ENCODE assay signal across 8 cellular contexts in genomic region chr17:2282297-2282873, GRCh38. TPM values are rescaled to one million over a fixed set of nuclear protein-coding genes. Genes with fewer than 3 reads are reported as not detected.
DNase-seq lines count a peak whose midpoint lies in the region; ATAC-seq and TF ChIP-seq lines count a peak whose summit lies in the region.

No MANE protein-coding gene starts in this region.

- WGBS in heart right ventricle, 2 donors: 57 to 61% methylated on average over 7 of the region's 7 CpGs

- H3K4me1 ChIP-seq in heart right ventricle: peaks cover 0 to 13% (median 0%) of the 10 kb centered on the region in 9 donors

- peak overlapping the region; percentile 33 for H3K4me3 Mint-ChIP-seq in activated naive CD8-positive, alpha-beta T cell treated with anti-CD3 and anti-CD28 coated beads, Interleukin-2, amount 10 ng/mL, durations not matched to agents 7 days and 5 days

- no peak for ATAC-seq in activated naive CD8-positive, alpha-beta T cell treated with anti-CD3 and anti-CD28 coated beads, Interleukin-2, amount 10 ng/mL, durations not matched to agents 7 days and 5 days (ENCODE audit: low read depth)
- ATAC-seq in heart right ventricle (peak in 7 of 8 donors; percentile 29 to 86 (median 48)), GM21825 (IDR thresholded peaks at IDR 0.05; ENCODE audit: unreplicated experiment) (no peak)

- H3K36me3 Mint-ChIP-seq in activated naive CD8-positive, alpha-beta T cell treated with anti-CD3 and anti-CD28 coated beads, Interleukin-2, amount 10 ng/mL, durations not matched to agents 7 days and 5 days: peaks cover 42% of the 10 kb centered on the region

- peaks cover 0 to 100% (median 55%) of the 10 kb centered on the region in 9 donors for H3K36me3 ChIP-seq in heart right ventricle

- no peaks in the 10 kb centered on the region for H3K9me3 Mint-ChIP-seq in activated naive CD8-positive, alpha-beta T cell treated with anti-CD3 and anti-CD28 coated beads, Interleukin-2, amount 10 ng/mL, durations not matched to agents 7 days and 5 days

- intact Hi-C loops in heart right ventricle (cut with DNase I): loop anchor here in 5 of 10 donors (2.0 to 10.0 kb wide), 6 partner anchors 40 to 378 kb away; partner anchors contain the start of gene HIC1 (in 4 of the 5)

- H3K4me1 Mint-ChIP-seq in activated naive CD8-positive, alpha-beta T cell treated with anti-CD3 and anti-CD28 coated beads, Interleukin-2, amount 10 ng/mL, durations not matched to agents 7 days and 5 days: peaks cover 43% of the 10 kb centered on the region

- TF ChIP-seq CTCF in AG10803 (conservative IDR thresholded peaks at IDR 0.05; ENCODE audit: low read length) (peak; percentile 68), GM12872 (IDR thresholded peaks at IDR 0.05; ENCODE audit: insufficient read depth, low read depth, low read length) (peak; percentile 51), heart right ventricle (IDR thresholded peaks at IDR 0.05) (peak; percentile 47 to 70 (median 63))

- no peak overlapping the region for H3K4me3 ChIP-seq in AG10803 (ENCODE audit: low read length)
- H3K4me3 ChIP-seq in heart right ventricle: no peak overlapping the region

- DNase-seq in AG10803 (ENCODE audit: low read depth) (peak; percentile 93), NCI-H460 (ENCODE audit: extremely low read depth, low read depth) (peak; percentile 64), heart right ventricle (no peak), renal cortical epithelial cell (ENCODE audit: low read depth) (peak; percentile 71)
- DNase-seq in activated naive CD8-positive, alpha-beta T cell treated with anti-CD3 and anti-CD28 coated beads, Interleukin-2, amount 10 ng/mL, durations not matched to agents 7 days and 5 days: no peak
- DNase-seq in stimulated activated CD4-positive, alpha-beta T cell treated with anti-CD3 and anti-CD28 coated beads, Interleukin-4, amount 100 ng/mL, for 1 hour: no peak

- H3K27ac ChIP-seq in heart right ventricle: peak overlapping the region in 1 of 10 donors; percentile 43

- peak overlapping the region; percentile 54 for H3K27ac Mint-ChIP-seq in activated naive CD8-positive, alpha-beta T cell treated with anti-CD3 and anti-CD28 coated beads, Interleukin-2, amount 10 ng/mL, durations not matched to agents 7 days and 5 days

- POLR2A ChIA-PET in activated naive CD8-positive, alpha-beta T cell treated with anti-CD3 and anti-CD28 coated beads, Interleukin-2, amount 10 ng/mL, durations not matched to agents 7 days and 5 days (lab: Charles Lee): interaction anchor here (0.7 to 2.8 kb wide), 7 partner anchors 16 to 228 kb away, joined by 3 to 23 read pairs (median 6); partner anchors contain the start of gene HIC1

- H3K9me3 ChIP-seq in heart right ventricle: no peaks in the 10 kb centered on the region

- H3K27me3 ChIP-seq in heart right ventricle: no peaks in the 10 kb centered on the region

- H3K27me3 Mint-ChIP-seq in activated naive CD8-positive, alpha-beta T cell treated with anti-CD3 and anti-CD28 coated beads, Interleukin-2, amount 10 ng/mL, durations not matched to agents 7 days and 5 days: no peaks in the 10 kb centered on the region

RNA-seq across cellular contexts. Expression of gene SMG6, which starts 21.2 kb away (rescaled TPM):
- 7.2 and 8.7 TPM in 2 replicates for total RNA-seq in NCI-H460 (2014; rRNA removed; shearing (Covaris generic))
- polyA plus RNA-seq in NCI-H460 (2014; cell fraction: nucleus; rRNA removed): 16.4 and 24.2 TPM in 2 replicates
- 10 to 100 TPM; 48.5 to 58.3 TPM for total RNA-seq in activated naive CD8-positive, alpha-beta T cell treated with anti-CD3 and anti-CD28 coated beads, Interleukin-2, amount 10 ng/mL, durations not matched to agents 7 days and 5 days
- total RNA-seq in heart right ventricle (10 to 100 TPM; 13.6 to 28.1 (median 20.9) TPM), renal cortical epithelial cell (15.1 and 75.5 TPM in 2 replicates)
- polyA plus RNA-seq in heart right ventricle: 10 to 100 TPM; 16.8 to 19.3 TPM

RNA-seq across cellular contexts. Expression of gene SRR, which starts 21.4 kb away (rescaled TPM):
- total RNA-seq in NCI-H460 (2014; rRNA removed; shearing (Covaris generic)): 4.1 and 5.7 TPM in 2 replicates
- 14.6 and 29.5 TPM in 2 replicates for polyA plus RNA-seq in NCI-H460 (2014; cell fraction: nucleus; rRNA removed)
- total RNA-seq in activated naive CD8-positive, alpha-beta T cell treated with anti-CD3 and anti-CD28 coated beads, Interleukin-2, amount 10 ng/mL, durations not matched to agents 7 days and 5 days: 10 to 100 TPM; 16.3 to 19.8 TPM
- total RNA-seq in heart right ventricle (10 to 100 TPM in 5 of 10 donors, 1 to 10 TPM in 5; 5.3 to 16.0 (median 9.8) TPM), renal cortical epithelial cell (19.4 and 19.7 TPM in 2 replicates)
- polyA plus RNA-seq in heart right ventricle: 1 to 10 TPM; 2.9 to 4.4 TPM

RNA-seq across cellular contexts. Expression of gene TSR1, which starts 53.9 kb away (rescaled TPM):
- 39.9 and 50.1 TPM in 2 replicates for total RNA-seq in NCI-H460 (2014; rRNA removed; shearing (Covaris generic))
- polyA plus RNA-seq in NCI-H460 (2014; cell fraction: nucleus; rRNA removed): 100 and 115 TPM in 2 replicates
- 10 to 100 TPM; 27.8 to 30.2 TPM for total RNA-seq in activated naive CD8-positive, alpha-beta T cell treated with anti-CD3 and anti-CD28 coated beads, Interleukin-2, amount 10 ng/mL, durations not matched to agents 7 days and 5 days
- 10 to 100 TPM; 17.9 to 30.5 (median 23.4) TPM for total RNA-seq in heart right ventricle
- polyA plus RNA-seq in heart right ventricle: 10 to 100 TPM; 12.8 to 15.4 TPM
- total RNA-seq in renal cortical epithelial cell: 62.9 and 68.9 TPM in 2 replicates

RNA-seq across cellular contexts. Expression of gene SGSM2, which starts 54.9 kb away (rescaled TPM):
- total RNA-seq in NCI-H460 (2014; rRNA removed; shearing (Covaris generic)): 19.1 and 19.4 TPM in 2 replicates
- 161 and 205 TPM in 2 replicates for polyA plus RNA-seq in NCI-H460 (2014; cell fraction: nucleus; rRNA removed)
- 100 to 1,000 TPM; 116 to 131 TPM for total RNA-seq in activated naive CD8-positive, alpha-beta T cell treated with anti-CD3 and anti-CD28 coated beads, Interleukin-2, amount 10 ng/mL, durations not matched to agents 7 days and 5 days
- total RNA-seq in heart right ventricle (10 to 100 TPM; 21.6 to 33.4 (median 27.0) TPM), renal cortical epithelial cell (24.1 and 55.1 TPM in 2 replicates)
- 10 to 100 TPM; 21.0 to 75.1 TPM for polyA plus RNA-seq in heart right ventricle

Comparison
In these comparisons a context has a peak if more than half of its experiments do, and no peak if none do; other contexts are left out.
1. DNase-seq: peak in AG10803 (single experiment), NCI-H460 (single experiment) and renal cortical epithelial cell (single experiment); none in activated naive CD8-positive, alpha-beta T cell treated with anti-CD3 and anti-CD28 coated beads, Interleukin-2, amount 10 ng/mL, durations not matched to agents 7 days and 5 days (single experiment), heart right ventricle (0 of 2) and stimulated activated CD4-positive, alpha-beta T cell treated with anti-CD3 and anti-CD28 coated beads, Interleukin-4, amount 100 ng/mL, for 1 hour (single experiment).
2. ATAC-seq: peak in heart right ventricle (7 of 8); none in activated naive CD8-positive, alpha-beta T cell treated with anti-CD3 and anti-CD28 coated beads, Interleukin-2, amount 10 ng/mL, durations not matched to agents 7 days and 5 days (single experiment) and GM21825 (single experiment).
3. Peak in every context shown above with its lines, with median percentiles within 50 percentile points of each other: CTCF ChIP-seq.